ENCODE assay signal across 11 cellular contexts in the genomic region with DNA sequence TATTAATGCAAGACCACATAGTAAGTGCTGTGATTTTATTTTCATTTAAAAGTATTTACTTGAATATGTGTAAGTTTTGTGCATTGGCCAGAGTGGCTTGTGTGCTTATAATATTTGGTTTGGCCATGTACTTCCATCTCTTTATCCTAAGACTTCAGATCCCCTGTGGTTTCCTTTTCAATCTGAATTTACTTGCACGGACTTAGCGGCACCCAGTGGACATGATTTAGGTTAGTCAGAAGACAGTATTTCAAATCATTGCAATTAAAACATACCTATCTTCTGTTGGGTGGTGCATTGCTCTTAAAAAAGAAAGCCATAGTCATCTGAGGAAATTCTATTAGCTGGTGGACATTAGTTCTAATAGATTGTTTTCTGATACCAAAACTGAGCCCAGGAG. TPM values are rescaled to one million over a fixed set of nuclear protein-coding genes. Genes with fewer than 3 reads are reported as not detected.
DNase-seq lines count a peak whose midpoint lies in the region; TF ChIP-seq lines count a peak whose summit lies in the region.
"Had no signal": no experiment of that assay in that cellular context is flagged by ENCODE, and none has a peak within 500 bp of the region (broad histone marks: within the 10 kb centered on the region; RNA-seq: fewer than 3 reads in every experiment).

No MANE protein-coding gene starts in this region.

- no peaks in the 10 kb centered on the region for H3K9me3 ChIP-seq in stomach

- H3K36me3 ChIP-seq in stomach = peaks cover 0 to 58% (median 31%) of the 10 kb centered on the region in 4 donors

- DNase-seq in NCI-H2227 (lab: John Stamatoyannopoulos, UW; ENCODE audit: unreplicated experiment) (peak; percentile 11), NCI-H2227 treated with DMSO at 0.1 percent for 48 hours (lab: John Stamatoyannopoulos, UW) (no peak), NOMO-1 treated with DMSO at 0.1 percent for 48 hours (lab: John Stamatoyannopoulos, UW; ENCODE audit: unreplicated experiment) (peak; percentile 48), dedifferentiated amniotic fluid mesenchymal stem cell (ENCODE audit: extremely low spot score) (peak; percentile 25), stomach (peak; percentile 45), cerebellar nuclear complex (lab: John Stamatoyannopoulos, UW) (no peak), superior temporal gyrus (ENCODE audit: extremely low spot score) (no peak)
- no peak for DNase-seq in activated CD4-positive, alpha-beta T cell treated with anti-CD3 and anti-CD28 coated beads, Interleukin-2, amount 50 U/mL, for 1 hour
- DNase-seq: amygdala, NCI-H2029, occipital lobe had no signal

- H3K27me3 ChIP-seq in stomach = no peaks in the 10 kb centered on the region

- H3K4me3 ChIP-seq in stomach = no peak overlapping the region

- TF ChIP-seq POLR2A in stomach (IDR thresholded peaks at IDR 0.05) = no peak

- intact Hi-C loops in stomach (cut with DNase I; ENCODE audit: low total_unique reads) = loop anchor here (5.0 kb wide), 1 partner anchor 81 kb away; no protein-coding TSS in a partner anchor

- no peak for TF ChIP-seq EP300 in stomach (IDR thresholded peaks at IDR 0.05)

- 28 to 55% (median 38%) methylated on average over 2 of the region's 2 CpGs for WGBS in stomach, 5 donors

- TF ChIP-seq CTCF in stomach (IDR thresholded peaks at IDR 0.05) = peak in 4 of 7 experiments; percentile 11 to 57 (median 18)

- H3K4me1 ChIP-seq in stomach = peaks cover 0 to 16% (median 3%) of the 10 kb centered on the region in 4 donors

- no peak overlapping the region for H3K27ac ChIP-seq in stomach

RNA-seq across cellular contexts. Expression of a gene that starts 30.7 kb away (rescaled TPM):
- total RNA-seq in stomach = 10 to 100 TPM in 2 of 5 donors, 1 to 10 TPM in 2, not detected in 1; 1.3 to 19.4 (median 9.1) TPM
- 1 to 10 TPM; 1.7 to 4.2 (median 1.8) TPM for polyA plus RNA-seq in stomach

RNA-seq across cellular contexts. Expression of a gene that starts 54.2 kb away (rescaled TPM):
- 10 to 100 TPM in 3 of 5 donors, 1 to 10 TPM in 1, under 1 TPM in 1; 0.58 to 19.7 (median 18.2) TPM for total RNA-seq in stomach
- 1 to 10 TPM; 1.4 to 4.1 (median 2.7) TPM for polyA plus RNA-seq in stomach

Comparison
In these comparisons a context has a peak if more than half of its experiments do, and no peak if none do; other contexts are left out.
1. DNase-seq: peak in NCI-H2227 (single experiment), NOMO-1 treated with DMSO at 0.1 percent for 48 hours (single experiment), dedifferentiated amniotic fluid mesenchymal stem cell (single experiment) and stomach (single experiment); none in NCI-H2227 treated with DMSO at 0.1 percent for 48 hours (single experiment), cerebellar nuclear complex (0 of 2), superior temporal gyrus (single experiment) and activated CD4-positive, alpha-beta T cell treated with anti-CD3 and anti-CD28 coated beads, Interleukin-2, amount 50 U/mL, for 1 hour (single experiment).